Comparison of ENCODE assay signal across 8 cellular contexts in genomic region chr6:154995241-154996162, GRCh38. TPM values are rescaled to one million over a fixed set of nuclear protein-coding genes. Genes with fewer than 3 reads are reported as not detected.
DNase-seq lines count a peak whose midpoint lies in the region; ATAC-seq, FAIRE-seq and TF ChIP-seq lines count a peak whose summit lies in the region.

Gene TIAM2, plus strand, starts transcription at chr6:154995315. Its CDS starts 133,909 bp downstream, at chr6:155129224.

- ATAC-seq in T-cell (replicated peaks in 1 of 4): peak in 1 of 4 experiments; percentile 38
- peak; percentile 83 for ATAC-seq in stimulated activated naive CD8-positive, alpha-beta T cell treated with anti-CD3 and anti-CD28 coated beads, Interleukin-15, amount 100 ng/mL, for 72 hours

- H4K5ac ChIP-seq in H1 (ENCODE audit: insufficient read length, low read depth, low read length): peak within 1 kb of the TSS; percentile 93

- no peak within 1 kb of the TSS for H2BK15ac ChIP-seq in H1 (ENCODE audit: low read length)

- H3K9ac ChIP-seq in H1 (replicated peaks in 1 of 4; ENCODE audit: extremely low read depth in 1 of 4, low read depth in 3 of 4, low read length in 3 of 4): peak within 1 kb of the TSS; percentile 29 to 71 (median 70); a peak in 6 of 7 replicates

- H4K8ac ChIP-seq in H1 (ENCODE audit: extremely low read depth, insufficient read depth, low read length): peak within 1 kb of the TSS; percentile 90; the same call in 1 of the 2 replicates

- peak within 1 kb of the TSS; percentile 25; the same call in 1 of the 2 replicates for H2AFZ ChIP-seq in H1 (ENCODE audit: low read length)

- H4K20me1 ChIP-seq in H1 (replicated peaks in 1 of 2; ENCODE audit: control insufficient read depth in 1 of 2, insufficient read depth in 2 of 2, low read length in 2 of 2): peaks cover 4 to 7% of the 10 kb centered on the region in 2 experiments

- H3K27me3 Mint-ChIP-seq in T-cell: peaks cover 14 to 36% of the 10 kb centered on the region in 2 donors
- peaks cover 51% of the 10 kb centered on the region for H3K27me3 Mint-ChIP-seq in stimulated activated naive CD8-positive, alpha-beta T cell treated with anti-CD3 and anti-CD28 coated beads, Interleukin-15, amount 100 ng/mL, for 72 hours

- peaks cover 0 to 14% (median 9%) of the 10 kb centered on the region in 3 donors for H3K4me1 Mint-ChIP-seq in T-cell
- H3K4me1 Mint-ChIP-seq in stimulated activated naive CD8-positive, alpha-beta T cell treated with anti-CD3 and anti-CD28 coated beads, Interleukin-15, amount 100 ng/mL, for 72 hours: peaks cover 6% of the 10 kb centered on the region

- peak; percentile 76 for DNase-seq in activated CD8-positive, alpha-beta memory T cell treated with anti-CD3 and anti-CD28 coated beads for 24 hours
- no peak for DNase-seq in activated CD8-positive, alpha-beta memory T cell treated with anti-CD3 and anti-CD28 coated beads, Interleukin-2, amount 50 U/mL, for 4 hours
- DNase-seq in T-cell: no peak
- DNase-seq in H1 (ENCODE audit: low read depth in 1 of 2, low spot score in 2 of 2): peak in 1 of 2 experiments; percentile 85
- DNase-seq in mucosa of gallbladder (ENCODE audit: low spot score): no peak
- peak; percentile 39 to 43 for DNase-seq in stimulated activated naive CD8-positive, alpha-beta T cell treated with anti-CD3 and anti-CD28 coated beads, Interleukin-15, amount 100 ng/mL, for 72 hours
- DNase-seq in COLO829 (ENCODE audit: low spot score): no peak
- DNase-seq in foreskin melanocyte: no peak

- H2BK5ac ChIP-seq in H1 (ENCODE audit: low read depth, low read length): peak within 1 kb of the TSS; percentile 81; the same call in 1 of the 2 replicates

- no peak within 1 kb of the TSS for H3K14ac ChIP-seq in H1 (ENCODE audit: insufficient read length)

- peaks cover 8% of the 10 kb centered on the region; the same call in 1 of the 2 replicates for H3K23me2 ChIP-seq in H1 (ENCODE audit: low read depth, low read length)

- peak within 1 kb of the TSS; percentile 27; the same call in 1 of the 2 replicates for H3K27ac ChIP-seq in H1 (ENCODE audit: low read depth, low read length)

- no peaks in the 10 kb centered on the region for H3K36me3 Mint-ChIP-seq in T-cell

- peak within 1 kb of the TSS; percentile 60 to 90 (median 80) for H3K4me3 ChIP-seq in H1 (ENCODE audit: extremely low read depth in 1 of 4, insufficient read depth in 2 of 4, low read depth in 3 of 4, low read length in 4 of 4)

- peaks cover 0 to 3% (median 0%) of the 10 kb centered on the region in 4 experiments for H3K4me1 ChIP-seq in H1 (replicated peaks in 1 of 4; ENCODE audit: control insufficient read depth in 3 of 4, insufficient read depth in 4 of 4, low read length in 3 of 4)

- H4K91ac ChIP-seq in H1 (replicated peaks; ENCODE audit: insufficient read length, low read length): peak within 1 kb of the TSS; percentile 80

- peaks cover 0 to 4% of the 10 kb centered on the region in 2 experiments; a peak in 1 of 4 replicates for H3K79me2 ChIP-seq in H1 (ENCODE audit: control insufficient read depth in 1 of 2, insufficient read depth in 2 of 2, low read length in 2 of 2)

- peak in 1 of 3 experiments; percentile 13; a peak in 1 of 4 replicates for TF ChIP-seq CTCF in H1 (IDR thresholded peaks at IDR 0.05; ENCODE audit: control extremely low read depth in 1 of 3, insufficient read depth in 1 of 3, low read depth in 1 of 3, low read length in 3 of 3)

- peaks cover 0 to 2% (median under 1%) of the 10 kb centered on the region in 4 experiments; a peak in 2 of 7 replicates for H3K27me3 ChIP-seq in H1 (replicated peaks in 1 of 4; ENCODE audit: control insufficient read depth in 3 of 4, extremely low read depth in 1 of 4, insufficient read depth in 3 of 4, low read length in 3 of 4)

- H3K4ac ChIP-seq in H1 (replicated peaks; ENCODE audit: insufficient read length, low read depth, low read length): no peak within 1 kb of the TSS

- no peak within 1 kb of the TSS for H3K23ac ChIP-seq in H1 (ENCODE audit: insufficient read length)

- CTCF ChIA-PET in T-cell (lab: Charles Lee): interaction anchor here in 1 of 2 donors (0.7 kb wide), 1 partner anchor 125 kb away, joined by 3 read pairs; no protein-coding TSS in a partner anchor
- CTCF ChIA-PET in H1 (lab: Charles Lee; ENCODE audit: partially characterized antibody): interaction anchor here (1.1 to 1.7 kb wide), 2 partner anchors 62 to 68 kb away, joined by 5 to 8 read pairs; no protein-coding TSS in a partner anchor

- H3K27ac Mint-ChIP-seq in T-cell: no peak within 1 kb of the TSS
- H3K27ac Mint-ChIP-seq in stimulated activated naive CD8-positive, alpha-beta T cell treated with anti-CD3 and anti-CD28 coated beads, Interleukin-15, amount 100 ng/mL, for 72 hours: no peak within 1 kb of the TSS

- peak within 1 kb of the TSS; percentile 37 for H3K56ac ChIP-seq in H1 (replicated peaks; ENCODE audit: insufficient read length, low read depth, low read length)

- H2AK5ac ChIP-seq in H1 (ENCODE audit: low read depth, low read length): no peak within 1 kb of the TSS

- POLR2A ChIA-PET in T-cell (lab: Charles Lee): no interaction called here
- POLR2A ChIA-PET in H1 (lab: Charles Lee; ENCODE audit: partially characterized antibody): interaction anchor here (1.0 to 1.6 kb wide), 2 partner anchors 10 to 64 kb away, joined by 3 read pairs; no protein-coding TSS in a partner anchor

- H3K79me1 ChIP-seq in H1 (ENCODE audit: low read depth, low read length): 0 out of 2 replicates have a peak, but pooled peaks cover 3% of the 10 kb centered on the region

- H3K18ac ChIP-seq in H1 (ENCODE audit: extremely low read depth, low read length): peak within 1 kb of the TSS; percentile 78

- peak within 1 kb of the TSS; percentile 56 to 89 for H3K4me2 ChIP-seq in H1 (ENCODE audit: insufficient read depth in 1 of 2, low read depth in 2 of 2, low read length in 2 of 2)

- peak within 1 kb of the TSS; percentile 41 to 51 (median 47) for H3K4me3 Mint-ChIP-seq in T-cell
- peak within 1 kb of the TSS; percentile 74 to 78 for H3K4me3 Mint-ChIP-seq in stimulated activated naive CD8-positive, alpha-beta T cell treated with anti-CD3 and anti-CD28 coated beads, Interleukin-15, amount 100 ng/mL, for 72 hours

- no peaks in the 10 kb centered on the region for H3K36me3 ChIP-seq in H1 (ENCODE audit: control insufficient read depth in 2 of 4, insufficient read depth in 4 of 4, low read length in 3 of 4)

- TF ChIP-seq RAD21 in H1 (IDR thresholded peaks at IDR 0.05 in 1 of 2, conservative IDR thresholded peaks at IDR 0.05 in 1 of 2; ENCODE audit: low read depth in 2 of 2, low read length in 2 of 2): peak in 1 of 2 experiments; percentile 22; a peak in 1 of 4 replicates

- H2BK20ac ChIP-seq in H1 (ENCODE audit: low read length): no peak within 1 kb of the TSS

- 0 out of 2 replicates have a peak within 1 kb of the TSS, but pooled peaks have one; percentile 70 for H2BK12ac ChIP-seq in H1 (ENCODE audit: low read depth, low read length)

- no peak within 1 kb of the TSS for H2BK120ac ChIP-seq in H1 (replicated peaks; ENCODE audit: low read depth, low read length)

- 1% methylated on average over 50 of the region's 114 CpGs; no CpG with 5 or more reads in 1 of the 2 experiments for WGBS in H1 (ENCODE audit: extremely low coverage in 1 of 2, insufficient coverage in 1 of 2, insufficient read length in 1 of 2, insufficient replicate concordance in 2 of 2, low coverage in 1 of 2, low lambda C conversion rate in 2 of 2, missing lambda C conversion rate in 1 of 2), 2 experiments

- no peak for TF ChIP-seq EP300 in H1 (IDR thresholded peaks at IDR 0.05; ENCODE audit: borderline replicate concordance in 1 of 2, low read depth in 2 of 2, low read length in 2 of 2)

- H3K9me3 Mint-ChIP-seq in T-cell: no peaks in the 10 kb centered on the region
- no peaks in the 10 kb centered on the region for H3K9me3 Mint-ChIP-seq in stimulated activated naive CD8-positive, alpha-beta T cell treated with anti-CD3 and anti-CD28 coated beads, Interleukin-15, amount 100 ng/mL, for 72 hours

- TF ChIP-seq POLR2A in H1 (IDR thresholded peaks at IDR 0.05; ENCODE audit: control extremely low read depth in 1 of 2, low read depth in 2 of 2, low read length in 2 of 2): peak in 1 of 2 experiments; percentile 80; a peak in 2 of 3 replicates

- H3K9me3 ChIP-seq in H1 (ENCODE audit: insufficient read depth in 2 of 2, low read depth in 1 of 2, low read length in 1 of 2): no peaks in the 10 kb centered on the region

- FAIRE-seq in H1 (lab: Jason Lieb, UNC): no peak

TF ChIP-seq in H1, 55 proteins besides CTCF, POLR2A, EP300 and RAD21 (continues in another document):
- TF ChIP-seq SIN3A (conservative IDR thresholded peaks at IDR 0.05 in 1 of 2, IDR thresholded peaks at IDR 0.05 in 1 of 2; ENCODE audit: low read depth in 1 of 2, low read length in 2 of 2) (0 out of 4 replicates have a peak, but pooled peaks of 1 of the 2 experiments have one; percentile 36), BACH1 (IDR thresholded peaks at IDR 0.05; ENCODE audit: low read length) (peak; percentile 48; the same call in 1 of the 2 replicates), POLR2AphosphoS5 (IDR thresholded peaks at IDR 0.05; ENCODE audit: low read depth, low read length) (0 out of 2 replicates have a peak, but pooled peaks have one; percentile 42), TCF12 (IDR thresholded peaks at IDR 0.05; ENCODE audit: low read depth, low read length) (no peak), ATF2 (IDR thresholded peaks at IDR 0.05; ENCODE audit: low read length) (0 out of 2 replicates have a peak, but pooled peaks have one; percentile 3), KDM4A (IDR thresholded peaks at IDR 0.05; ENCODE audit: low read depth, low read length, severe bottlenecking) (peak; percentile 92)

RNA-seq across cellular contexts. Expression of gene TIAM2, which starts in this region (rescaled TPM):
- 1 to 10 TPM; 4.6 to 7.1 (median 6.8) TPM for total RNA-seq in T-cell
- total RNA-seq in H1 (2021; fragmentation: NEBNext Ultra II Directional; extraction: Animal tissue kit (Norgen Biotek cat#: 25700)): 22.2 and 23.9 TPM in 2 replicates
- polyA plus RNA-seq in H1 (2011; rRNA removed): 7.4 and 13.8 TPM in 2 replicates
- polyA plus RNA-seq in H1 (2011; cell fraction: cytosol; rRNA removed): 10.4 TPM
- polyA plus RNA-seq in H1 (2011; cell fraction: nucleus; rRNA removed): 27.4 TPM
- polyA plus RNA-seq in H1 (2012, experiment 1 of 2): 10.0 to 18.2 TPM (median 12.7 TPM) in 4 replicates
- 1.7 TPM for polyA plus RNA-seq in H1 (2012, experiment 2 of 2)
- 15.1 TPM for polyA plus RNA-seq in H1 (2013, experiment 1 of 2)
- polyA plus RNA-seq in H1 (2013, experiment 2 of 2): 12.6 TPM
- polyA minus RNA-seq in H1 (2011; rRNA and poly(A)+ RNA removed): 43.9 and 47.9 TPM in 2 replicates
- polyA minus RNA-seq in H1 (2011; cell fraction: cytosol; rRNA and poly(A)+ RNA removed): 16.0 TPM
- 79.3 TPM for polyA minus RNA-seq in H1 (2011; cell fraction: nucleus; rRNA and poly(A)+ RNA removed)
- total RNA-seq in mucosa of gallbladder: 24.6 TPM

Comparison
In these comparisons a context has a peak if more than half of its experiments do, and no peak if none do; other contexts are left out.
1. DNase-seq: peak in activated CD8-positive, alpha-beta memory T cell treated with anti-CD3 and anti-CD28 coated beads for 24 hours (single experiment) and stimulated activated naive CD8-positive, alpha-beta T cell treated with anti-CD3 and anti-CD28 coated beads, Interleukin-15, amount 100 ng/mL, for 72 hours (2 of 2); none in activated CD8-positive, alpha-beta memory T cell treated with anti-CD3 and anti-CD28 coated beads, Interleukin-2, amount 50 U/mL, for 4 hours (single experiment), T-cell (0 of 34), mucosa of gallbladder (single experiment), COLO829 (single experiment) and foreskin melanocyte (single experiment).